ENCODE assay signal across 8 cellular contexts in the genomic region with DNA sequence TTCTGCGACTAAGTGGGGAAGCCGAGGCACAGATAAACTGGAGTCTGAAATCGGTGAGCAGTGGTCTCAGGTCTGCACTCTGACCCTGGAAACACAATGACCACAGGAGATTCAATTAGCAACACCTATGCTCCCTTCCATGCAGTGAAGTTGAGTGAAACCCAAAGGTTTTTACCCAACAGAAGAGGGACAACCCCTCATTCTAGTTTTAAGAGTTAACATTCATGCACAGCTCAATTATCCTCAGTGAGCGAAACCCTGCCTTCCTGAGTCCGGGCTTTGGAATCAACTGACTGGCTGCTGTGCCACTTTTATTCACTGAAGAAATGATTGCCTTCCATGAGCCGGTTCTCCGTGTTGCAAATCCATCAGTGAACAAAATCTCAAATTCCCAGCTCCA. TPM values are rescaled to one million over a fixed set of nuclear protein-coding genes. Genes with fewer than 3 reads are reported as not detected.
DNase-seq lines count a peak whose midpoint lies in the region; ATAC-seq, FAIRE-seq and TF ChIP-seq lines count a peak whose summit lies in the region.
"Not testable (repeated sequence)": the region's sequence is repeated elsewhere in the genome, so short reads cannot be mapped to it uniquely, and the experiment has no call there.

No MANE protein-coding gene starts in this region.

- FAIRE-seq in HepG2 (lab: Jason Lieb, UNC): not testable (repeated sequence)

- H3K9me3 Mint-ChIP-seq in CD4-positive, alpha-beta memory T cell; T-helper 2 cell treated with Interferon-gamma antibody and Interleukin-4, amounts not matched to agents 5 μg/mL and 100 μg/mL, for 36 hours: not testable (repeated sequence)

- peak overlapping the region; percentile 97 for H3K9ac ChIP-seq in HepG2 (ENCODE audit: insufficient read depth, low read depth, low read length)

- H2AFZ ChIP-seq in HepG2 (ENCODE audit: low read length): not testable (repeated sequence)

- not testable (repeated sequence) for TF ChIP-seq POLR2A in HepG2 (IDR thresholded peaks at IDR 0.05; ENCODE audit: insufficient read depth in 1 of 2, low read depth in 2 of 2, low read length in 2 of 2); ovary (IDR thresholded peaks at IDR 0.05); tibial nerve (IDR thresholded peaks at IDR 0.05)

- H3K4me1 Mint-ChIP-seq in CD4-positive, alpha-beta memory T cell: peaks cover 14 to 35% (median 22%) of the 10 kb centered on the region in 4 donors
- H3K4me1 Mint-ChIP-seq in T-helper 2 cell treated with Interferon-gamma antibody and Interleukin-4, amounts not matched to agents 5 μg/mL and 100 μg/mL, for 36 hours (ENCODE audit: low read depth): peaks cover 15% of the 10 kb centered on the region

- not testable (repeated sequence) for H3K27me3 ChIP-seq in CD4-positive, alpha-beta memory T cell (ENCODE audit: insufficient read depth, low read length); HepG2 (ENCODE audit: control insufficient read depth in 1 of 2, insufficient read depth in 2 of 2, low read length in 2 of 2); ovary; tibial nerve

- in situ Hi-C loops in astrocyte of the cerebellum (cut with HindIII; ENCODE audit: low sequenced_read_pairs); HepG2 (cut with HindIII; ENCODE audit: extremely low pct_ligation_motif_present, low pct_unique_long_range_greater_than_20kb): not testable (repeated sequence)

- H3K27ac Mint-ChIP-seq in CD4-positive, alpha-beta memory T cell: peak overlapping the region; percentile 91 to 99 (median 98)
- peak overlapping the region; percentile 100 for H3K27ac Mint-ChIP-seq in T-helper 2 cell treated with Interferon-gamma antibody and Interleukin-4, amounts not matched to agents 5 μg/mL and 100 μg/mL, for 36 hours

- POLR2A ChIA-PET in CD4-positive, alpha-beta memory T cell (lab: Charles Lee; ENCODE audit: partially characterized antibody); HepG2 (lab: Yijun Ruan, JAX): not testable (repeated sequence)

- H3K9me3 ChIP-seq in CD4-positive, alpha-beta memory T cell (ENCODE audit: control insufficient read depth in 1 of 2, low read length in 2 of 2); HepG2 (ENCODE audit: low read length); ovary; tibial nerve: not testable (repeated sequence)

- not testable (repeated sequence) for TF ChIP-seq CTCF in astrocyte of the cerebellum (IDR thresholded peaks at IDR 0.05; ENCODE audit: low read depth, low read length, missing control alignments); epithelial cell of proximal tubule (conservative IDR thresholded peaks at IDR 0.05; ENCODE audit: low read depth, low read length); HepG2 (CRISPR knock-in tag; IDR thresholded peaks at IDR 0.05); ovary (IDR thresholded peaks at IDR 0.05); tibial nerve (IDR thresholded peaks at IDR 0.05)

- TF ChIP-seq RAD21 in HepG2 (CRISPR knock-in tag; IDR thresholded peaks at IDR 0.05): not testable (repeated sequence)

- 26% methylated on average over 4 of the region's 7 CpGs for WGBS in HepG2 (ENCODE audit: low lambda C conversion rate)
- 46 to 59% (median 59%) methylated on average over 7 of the region's 7 CpGs for WGBS in ovary, 3 donors
- 19 to 46% methylated on average over 4 to 7 of the region's 7 CpGs for WGBS in tibial nerve, 2 donors

- not testable (repeated sequence) for ATAC-seq in HepG2

- peak overlapping the region; percentile 89 to 97 (median 94) for H3K4me3 Mint-ChIP-seq in CD4-positive, alpha-beta memory T cell
- peak overlapping the region; percentile 97 for H3K4me3 Mint-ChIP-seq in T-helper 2 cell treated with Interferon-gamma antibody and Interleukin-4, amounts not matched to agents 5 μg/mL and 100 μg/mL, for 36 hours

- not testable (repeated sequence) for H3K27me3 Mint-ChIP-seq in CD4-positive, alpha-beta memory T cell; T-helper 2 cell treated with Interferon-gamma antibody and Interleukin-4, amounts not matched to agents 5 μg/mL and 100 μg/mL, for 36 hours (ENCODE audit: low read depth)

- peaks cover 4 to 21% of the 10 kb centered on the region in 2 donors for H3K36me3 Mint-ChIP-seq in CD4-positive, alpha-beta memory T cell
- H3K36me3 Mint-ChIP-seq in T-helper 2 cell treated with Interferon-gamma antibody and Interleukin-4, amounts not matched to agents 5 μg/mL and 100 μg/mL, for 36 hours (ENCODE audit: low read depth): peaks cover 19% of the 10 kb centered on the region

- not testable (repeated sequence) for TF ChIP-seq EP300 in HepG2 (IDR thresholded peaks at IDR 0.05; ENCODE audit: low read depth in 2 of 2, low read length in 2 of 2); HepG2 (CRISPR knock-in tag; IDR thresholded peaks at IDR 0.05; ENCODE audit: borderline replicate concordance); ovary (IDR thresholded peaks at IDR 0.05); tibial nerve (IDR thresholded peaks at IDR 0.05)

- H3K4me1 ChIP-seq in CD4-positive, alpha-beta memory T cell (ENCODE audit: insufficient read depth, low read length): peaks cover 29% of the 10 kb centered on the region
- H3K4me1 ChIP-seq in HepG2 (ENCODE audit: insufficient read depth, low read length) (peaks cover 13% of the 10 kb centered on the region), tibial nerve (peaks cover 0 to 29% (median 10%) of the 10 kb centered on the region in 4 donors)
- H3K4me1 ChIP-seq in ovary (ENCODE audit: insufficient read depth): not testable (repeated sequence)

- intact Hi-C loops in CD4-positive, alpha-beta memory T cell (cut with micrococcal nuclease): loop anchor here (2.0 kb wide), 1 partner anchor 98 kb away; no protein-coding TSS in a partner anchor
- intact Hi-C loops in HepG2 (cut with micrococcal nuclease; ENCODE audit: unreplicated experiment); ovary (cut with DNase I): not testable (repeated sequence)

- peak overlapping the region; percentile 36 to 81 for H3K4me3 ChIP-seq in CD4-positive, alpha-beta memory T cell (ENCODE audit: low read length in 2 of 2)
- peak overlapping the region; percentile 82 for H3K4me3 ChIP-seq in Jurkat, Clone E6-1 (ENCODE audit: low read length)
- H3K4me3 ChIP-seq in astrocyte of the cerebellum (ENCODE audit: low read depth, low read length) (peak overlapping the region; percentile 79), epithelial cell of proximal tubule (ENCODE audit: low read depth, low read length) (peak overlapping the region; percentile 84), HepG2 (replicated peaks in 1 of 3; ENCODE audit: insufficient read depth in 1 of 3, low read depth in 2 of 3, low read length in 3 of 3) (peak overlapping the region; percentile 65 to 92 (median 87)), ovary (peak overlapping the region; percentile 60), tibial nerve (peak overlapping the region; percentile 44 to 78 (median 61))

- DNase-seq in CD4-positive, alpha-beta memory T cell: peak in 1 of 5 donors; percentile 2
- not testable (repeated sequence) for DNase-seq in Jurkat, Clone E6-1 (ENCODE audit: low read depth, low spot score); T-helper 2 cell treated with Interferon-gamma antibody and Interleukin-4, amounts not matched to agents 5 μg/mL and 100 μg/mL, for 36 hours (ENCODE audit: low spot score); astrocyte of the cerebellum (ENCODE audit: low read depth); epithelial cell of proximal tubule (ENCODE audit: low read depth); HepG2 (ENCODE audit: low spot score); ovary; tibial nerve (ENCODE audit: low spot score in 2 of 2)

- H3K4me2 ChIP-seq in HepG2 (ENCODE audit: low read depth, low read length): peak overlapping the region; percentile 59

- CTCF ChIA-PET in CD4-positive, alpha-beta memory T cell (lab: Charles Lee; ENCODE audit: partially characterized antibody); HepG2 (lab: Yijun Ruan, JAX; ENCODE audit: low intra/inter-chr PET ratio, low total read pairs): not testable (repeated sequence)

- H4K20me1 ChIP-seq in HepG2 (ENCODE audit: insufficient read depth, low read length): not testable (repeated sequence)

- TSS peak; percentile 86 for BruUV-seq in HepG2 (replicated peaks; lab: Mats Ljungman, UMichigan)

- peak overlapping the region; percentile 94 for H3K27ac ChIP-seq in CD4-positive, alpha-beta memory T cell (ENCODE audit: low read depth, low read length)
- H3K27ac ChIP-seq in HepG2 (ENCODE audit: extremely low read length, insufficient read depth, low read length): peak overlapping the region; percentile 90
- peak overlapping the region in 1 of 2 donors; percentile 39 for H3K27ac ChIP-seq in ovary
- H3K27ac ChIP-seq in tibial nerve: peak overlapping the region in 3 of 4 donors; percentile 82 to 91 (median 83)

- H3K79me2 ChIP-seq in HepG2 (ENCODE audit: insufficient read depth, low read length): peaks cover 29% of the 10 kb centered on the region

- not testable (repeated sequence) for H3K36me3 ChIP-seq in CD4-positive, alpha-beta memory T cell (ENCODE audit: insufficient read depth, low read length); HepG2 (replicated peaks in 1 of 2; ENCODE audit: control insufficient read depth in 1 of 2, insufficient read depth in 2 of 2, low read length in 2 of 2); ovary; tibial nerve

RNA-seq across cellular contexts. Expression of a gene that starts 0.7 kb away (rescaled TPM):
- 1 to 10 TPM; 6.0 to 8.6 TPM for total RNA-seq in CD4-positive, alpha-beta memory T cell
- polyA plus RNA-seq in CD4-positive, alpha-beta memory T cell: 1 to 10 TPM in 1 of 2 donors, under 1 TPM in 1; 0.22 to 1.4 TPM
- polyA plus RNA-seq in Jurkat, Clone E6-1 (2012; ENCODE audit: insufficient read depth, insufficient read length): 4.3 TPM
- total RNA-seq in epithelial cell of proximal tubule (0.75 and 2.0 TPM in 2 replicates), HepG2 (2016; rRNA removed; fragmentation: Illumina TruSeq; extraction: Trizol) (3.5 and 4.2 TPM in 2 replicates), ovary (10 to 100 TPM in 1 of 7 donors, 1 to 10 TPM in 6; 2.8 to 11.5 (median 3.8) TPM), tibial nerve (10 to 100 TPM in 1 of 4 donors, 1 to 10 TPM in 3; 3.1 to 16.2 (median 4.6) TPM)
- total RNA-seq in HepG2 (2016; cell fraction: cytosol; rRNA removed; fragmentation: Illumina TruSeq; extraction: Trizol; ENCODE audit: low read depth): 0.35 and 1.0 TPM in 2 replicates
- total RNA-seq in HepG2 (2016; cell fraction: insoluble cytoplasmic fraction; rRNA removed; fragmentation: Illumina TruSeq; extraction: Trizol): 2.6 and 4.7 TPM in 2 replicates
- total RNA-seq in HepG2 (2016; cell fraction: membrane; rRNA removed; fragmentation: Illumina TruSeq; extraction: Trizol): 1.1 and 1.5 TPM in 2 replicates
- total RNA-seq in HepG2 (2016; cell fraction: nucleus; rRNA removed; fragmentation: Illumina TruSeq; extraction: Trizol): 2.3 and 4.8 TPM in 2 replicates
- polyA plus RNA-seq in HepG2 (2011; rRNA removed) (2.9 and 4.0 TPM in 2 replicates), ovary (1 to 10 TPM; 1.6 to 2.8 TPM)
- 1.3 and 2.6 TPM in 2 replicates for polyA plus RNA-seq in HepG2 (2011; cell fraction: cytosol; rRNA removed)
- polyA plus RNA-seq in HepG2 (2011; cell fraction: nucleus; rRNA removed): 4.5 and 5.2 TPM in 2 replicates
- polyA plus RNA-seq in HepG2 (2012): 1.7 and 2.4 TPM in 2 replicates
- polyA plus RNA-seq in HepG2 (2016; cell fraction: cytosol; fragmentation: Illumina TruSeq; extraction: Trizol; ENCODE audit: low read depth): 0.17 and 0.28 TPM in 2 replicates
- polyA plus RNA-seq in HepG2 (2016; cell fraction: insoluble cytoplasmic fraction; fragmentation: Illumina TruSeq; extraction: Trizol; ENCODE audit: low read depth): 2.6 and 3.3 TPM in 2 replicates
- polyA plus RNA-seq in HepG2 (2016; cell fraction: membrane; fragmentation: Illumina TruSeq; extraction: Trizol; ENCODE audit: low read depth): 0.33 and 0.52 TPM in 2 replicates
- 5.1 and 5.8 TPM in 2 replicates for polyA plus RNA-seq in HepG2 (2016; cell fraction: nucleus; fragmentation: Illumina TruSeq; extraction: Trizol; ENCODE audit: insufficient read depth, low read depth)
- polyA minus RNA-seq in HepG2 (2011; rRNA and poly(A)+ RNA removed; ENCODE audit: low replicate concordance): 9.1 and 19.5 TPM in 2 replicates
- polyA minus RNA-seq in HepG2 (2011; cell fraction: cytosol; rRNA and poly(A)+ RNA removed): 1.8 and 2.8 TPM in 2 replicates
- polyA minus RNA-seq in HepG2 (2011; cell fraction: nucleus; rRNA and poly(A)+ RNA removed): 6.8 and 9.7 TPM in 2 replicates

RNA-seq across cellular contexts. Expression of a gene that starts 29.0 kb away (rescaled TPM):
- 10 to 100 TPM; 11.4 to 11.8 TPM for total RNA-seq in CD4-positive, alpha-beta memory T cell
- polyA plus RNA-seq in CD4-positive, alpha-beta memory T cell: 10 to 100 TPM in 1 of 2 donors, 1 to 10 TPM in 1; 8.9 to 16.2 TPM
- polyA plus RNA-seq in Jurkat, Clone E6-1 (2012; ENCODE audit: insufficient read depth, insufficient read length): 5.1 TPM
- total RNA-seq in epithelial cell of proximal tubule (6.1 and 8.0 TPM in 2 replicates), HepG2 (2016; rRNA removed; fragmentation: Illumina TruSeq; extraction: Trizol) (2.6 and 5.2 TPM in 2 replicates), ovary (100 to 1,000 TPM in 1 of 7 donors, 10 to 100 TPM in 5, 1 to 10 TPM in 1; 5.9 to 144 (median 33.8) TPM), tibial nerve (100 to 1,000 TPM in 1 of 4 donors, 10 to 100 TPM in 3; 35.6 to 106 (median 72.9) TPM)
- total RNA-seq in HepG2 (2016; cell fraction: cytosol; rRNA removed; fragmentation: Illumina TruSeq; extraction: Trizol; ENCODE audit: low read depth): 1.1 and 1.3 TPM in 2 replicates
- total RNA-seq in HepG2 (2016; cell fraction: insoluble cytoplasmic fraction; rRNA removed; fragmentation: Illumina TruSeq; extraction: Trizol): 2.8 and 5.0 TPM in 2 replicates
- 1.9 and 2.2 TPM in 2 replicates for total RNA-seq in HepG2 (2016; cell fraction: membrane; rRNA removed; fragmentation: Illumina TruSeq; extraction: Trizol)
- total RNA-seq in HepG2 (2016; cell fraction: nucleus; rRNA removed; fragmentation: Illumina TruSeq; extraction: Trizol): 3.6 and 5.2 TPM in 2 replicates
- polyA plus RNA-seq in HepG2 (2011; rRNA removed) (2.4 and 2.8 TPM in 2 replicates), ovary (10 to 100 TPM; 24.8 to 25.1 TPM)
- 3.3 and 4.2 TPM in 2 replicates for polyA plus RNA-seq in HepG2 (2011; cell fraction: cytosol; rRNA removed)
- 2.5 and 3.6 TPM in 2 replicates for polyA plus RNA-seq in HepG2 (2011; cell fraction: nucleus; rRNA removed)
- polyA plus RNA-seq in HepG2 (2012): 2.3 and 2.6 TPM in 2 replicates
- polyA plus RNA-seq in HepG2 (2016; cell fraction: cytosol; fragmentation: Illumina TruSeq; extraction: Trizol; ENCODE audit: low read depth): 0.46 and 0.62 TPM in 2 replicates
- polyA plus RNA-seq in HepG2 (2016; cell fraction: insoluble cytoplasmic fraction; fragmentation: Illumina TruSeq; extraction: Trizol; ENCODE audit: low read depth): 1.7 and 2.0 TPM in 2 replicates
- 0.87 and 0.94 TPM in 2 replicates for polyA plus RNA-seq in HepG2 (2016; cell fraction: membrane; fragmentation: Illumina TruSeq; extraction: Trizol; ENCODE audit: low read depth)
- 3.1 and 3.3 TPM in 2 replicates for polyA plus RNA-seq in HepG2 (2016; cell fraction: nucleus; fragmentation: Illumina TruSeq; extraction: Trizol; ENCODE audit: insufficient read depth, low read depth)
- 0.07 and 5.7 TPM in 2 replicates for polyA minus RNA-seq in HepG2 (2011; rRNA and poly(A)+ RNA removed; ENCODE audit: low replicate concordance)
- polyA minus RNA-seq in HepG2 (2011; cell fraction: cytosol; rRNA and poly(A)+ RNA removed): 2.6 and 4.3 TPM in 2 replicates
- 3.5 and 4.4 TPM in 2 replicates for polyA minus RNA-seq in HepG2 (2011; cell fraction: nucleus; rRNA and poly(A)+ RNA removed)
